In genomic region chr14:57833304-57833703, GRCh38 we compare ENCODE assay signal across 10 cellular contexts. TPM values are rescaled to one million over a fixed set of nuclear protein-coding genes. Genes with fewer than 3 reads are reported as not detected.
DNase-seq lines count a peak whose midpoint lies in the region; ATAC-seq and TF ChIP-seq lines count a peak whose summit lies in the region.
"Had no signal": no experiment of that assay in that cellular context is flagged by ENCODE, and none has a peak within 500 bp of the region (broad histone marks: within the 10 kb centered on the region; RNA-seq: fewer than 3 reads in every experiment).

No MANE protein-coding gene starts in this region.

- no peak for TF ChIP-seq POLR2A in body of pancreas (IDR thresholded peaks at IDR 0.05)

- H3K9me3 ChIP-seq in body of pancreas (no peaks in the 10 kb centered on the region), left lung (no peaks in the 10 kb centered on the region)

- 26 to 42% methylated on average over 2 of the region's 2 CpGs for WGBS in body of pancreas, 2 donors

- peaks cover 21% of the 10 kb centered on the region for H3K4me1 Mint-ChIP-seq in HFFc6 (ENCODE audit: low read depth)

- no peak overlapping the region for H3K27ac Mint-ChIP-seq in HFFc6
- H3K27ac Mint-ChIP-seq: dendritic cell treated with granulocyte-macrophage colony-stimulating factor and Interleukin-4, amounts not matched to agents 40 ng/mL and 50 ng/mL, for 4 days had no signal

- peaks cover 9% of the 10 kb centered on the region; the same call in 1 of the 2 replicates for H3K9me3 Mint-ChIP-seq in HFFc6
- H3K9me3 Mint-ChIP-seq: dendritic cell treated with granulocyte-macrophage colony-stimulating factor and Interleukin-4, amounts not matched to agents 40 ng/mL and 50 ng/mL, for 4 days had no signal

- ATAC-seq in body of pancreas: peak; percentile 62
- ATAC-seq in left lung: peak; percentile 73
- ATAC-seq in GM21367 (IDR thresholded peaks at IDR 0.05; ENCODE audit: unreplicated experiment): no peak
- ATAC-seq in GM21390 (IDR thresholded peaks at IDR 0.05; ENCODE audit: unreplicated experiment): no peak
- ATAC-seq in HG02571 (IDR thresholded peaks at IDR 0.05; ENCODE audit: unreplicated experiment): no peak

- no peak overlapping the region for H3K4me3 Mint-ChIP-seq in HFFc6
- H3K4me3 Mint-ChIP-seq: dendritic cell treated with granulocyte-macrophage colony-stimulating factor and Interleukin-4, amounts not matched to agents 40 ng/mL and 50 ng/mL, for 4 days had no signal

- DNase-seq in ACHN (peak; percentile 97), HFFc6 (peak; percentile 90), body of pancreas (peak; percentile 6 to 38 (median 12)), left lung (no peak)
- no peak for DNase-seq in activated effector memory CD4-positive, alpha-beta T cell treated with Interleukin-2 at 50 U/mL for 16 hours
- DNase-seq: activated CD4-positive, alpha-beta T cell treated with anti-CD3 and anti-CD28 coated beads, Interleukin-2, amount 50 U/mL, for 48 hours had no signal

- H3K27ac ChIP-seq in body of pancreas (no peak overlapping the region), left lung (no peak overlapping the region)

- in situ Hi-C loops in ACHN (cut with HindIII; ENCODE audit: low pct_ligation_motif_present, low pct_unique_long_range_greater_than_20kb, low sequenced_read_pairs): no loop called here

- no peaks in the 10 kb centered on the region for H3K36me3 Mint-ChIP-seq in HFFc6 (ENCODE audit: low read depth)

- intact Hi-C loops in body of pancreas (cut with DNase I) (no loop called here), left lung (cut with DNase I) (no loop called here)

- TF ChIP-seq CTCF in HFFc6 (IDR thresholded peaks at IDR 0.05) (no peak), body of pancreas (IDR thresholded peaks at IDR 0.05) (no peak), left lung (IDR thresholded peaks at IDR 0.05) (no peak)

- H3K27me3 Mint-ChIP-seq in HFFc6 (ENCODE audit: insufficient read depth): peaks cover 7% of the 10 kb centered on the region
- H3K27me3 Mint-ChIP-seq: dendritic cell treated with granulocyte-macrophage colony-stimulating factor and Interleukin-4, amounts not matched to agents 40 ng/mL and 50 ng/mL, for 4 days had no signal

- H3K36me3 ChIP-seq in body of pancreas (replicated peaks in 1 of 2; ENCODE audit: insufficient read depth in 1 of 2, low read depth in 2 of 2) (no peaks in the 10 kb centered on the region), left lung (no peaks in the 10 kb centered on the region)

- H3K4me3 ChIP-seq in body of pancreas: no peak overlapping the region
- H3K4me3 ChIP-seq in left lung: no peak overlapping the region

- no peaks in the 10 kb centered on the region for H3K27me3 ChIP-seq in body of pancreas
- H3K27me3 ChIP-seq in left lung: no peaks in the 10 kb centered on the region

- no peaks in the 10 kb centered on the region for H3K4me1 ChIP-seq in body of pancreas
- no peaks in the 10 kb centered on the region for H3K4me1 ChIP-seq in left lung

RNA-seq across cellular contexts. Expression of gene SLC35F4, which starts 32.6 kb away (rescaled TPM):
- not detected for total RNA-seq in HFFc6 (2021; fragmentation: NEBNext Ultra II Directional; extraction: Animal tissue kit (Norgen Biotek cat#: 25700))
- total RNA-seq in body of pancreas: not detected
- total RNA-seq in left lung: not detected

Comparison
In these comparisons a context has a peak if more than half of its experiments do, and no peak if none do; other contexts are left out.
1. DNase-seq: peak in ACHN (single experiment), HFFc6 (single experiment) and body of pancreas (4 of 4); none in left lung (0 of 2) and activated effector memory CD4-positive, alpha-beta T cell treated with Interleukin-2 at 50 U/mL for 16 hours (single experiment).
2. ATAC-seq: peak in body of pancreas (single experiment) and left lung (single experiment); none in GM21367 (single experiment), GM21390 (single experiment) and HG02571 (single experiment).